Comparison of ENCODE assay signal across 12 cellular contexts in the genomic region with DNA sequence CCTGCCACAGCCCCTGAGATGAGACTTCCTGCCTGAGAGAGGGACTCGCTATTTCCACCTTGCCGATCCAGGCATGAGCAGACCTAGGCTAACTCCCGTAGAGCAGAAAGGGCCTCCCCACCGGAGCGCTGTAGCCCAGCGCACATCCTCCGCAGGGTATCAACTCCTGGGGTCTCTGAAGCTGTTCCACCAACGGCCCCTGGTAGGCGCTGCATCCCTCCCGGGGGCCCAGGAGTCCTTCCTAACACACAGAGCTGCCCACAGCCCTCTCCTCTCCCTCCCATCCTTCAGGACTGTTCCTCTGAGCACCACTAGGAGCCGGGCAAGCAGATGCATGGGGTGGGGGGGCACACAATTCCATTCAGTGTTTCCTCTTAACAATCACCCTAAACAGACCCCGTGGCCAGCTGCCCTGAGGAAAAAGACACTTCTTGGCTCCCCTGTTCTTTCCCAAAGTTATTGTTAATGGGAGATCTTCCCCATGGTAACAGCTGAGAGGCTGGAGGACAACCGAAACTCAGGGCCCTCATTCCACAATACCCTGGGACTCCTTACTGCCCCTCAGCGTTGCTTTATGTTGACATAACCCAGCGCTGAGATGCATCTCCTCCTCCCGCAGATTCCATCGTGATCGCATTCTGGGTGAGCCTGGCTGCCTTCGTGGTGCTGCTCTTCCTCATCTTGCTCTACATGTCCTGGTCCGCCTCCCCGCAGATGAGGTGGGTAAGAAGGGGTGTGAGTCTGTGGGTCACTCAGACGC. TPM values are rescaled to one million over a fixed set of nuclear protein-coding genes. Genes with fewer than 3 reads are reported as not detected.
DNase-seq lines count a peak whose midpoint lies in the region; ATAC-seq and TF ChIP-seq lines count a peak whose summit lies in the region.
"Had no signal": no experiment of that assay in that cellular context is flagged by ENCODE, and none has a peak within 500 bp of the region (broad histone marks: within the 10 kb centered on the region; RNA-seq: fewer than 3 reads in every experiment).

No MANE protein-coding gene starts in this region.

- H3K9ac ChIP-seq in BLaER1 treated with 17β-estradiol and CSF1 and Interleukin-3, amounts not matched to agents 10 nM and 100 nM = 0 out of 22 replicates have a peak overlapping the region, but pooled peaks of 1 of the 11 experiments have one; percentile 20

- no peak for ATAC-seq in HG03565 (IDR thresholded peaks at IDR 0.05; ENCODE audit: unreplicated experiment)

- peaks cover 0 to 21% (median 0%) of the 10 kb centered on the region in 11 experiments; a peak in 7 of 22 replicates for H4K20me1 ChIP-seq in BLaER1 treated with 17β-estradiol and CSF1 and Interleukin-3, amounts not matched to agents 10 nM and 100 nM

- peaks cover 0 to 26% (median 18%) of the 10 kb centered on the region in 10 experiments; a peak in 16 of 20 replicates for H3K4me1 ChIP-seq in BLaER1 treated with 17β-estradiol and CSF1 and Interleukin-3, amounts not matched to agents 10 nM and 100 nM
- H3K4me1 ChIP-seq in mesodermal cell (ENCODE audit: control insufficient read depth, insufficient read depth, low read length, poor library complexity, severe bottlenecking) (no peaks in the 10 kb centered on the region), testis (no peaks in the 10 kb centered on the region)

- H3K27ac ChIP-seq in BLaER1 treated with 17β-estradiol and CSF1 and Interleukin-3, amounts not matched to agents 10 nM and 100 nM = peak overlapping the region in 5 of 11 experiments; percentile 2 to 45 (median 31); a peak in 4 of 22 replicates
- H3K27ac ChIP-seq in mesodermal cell (ENCODE audit: low read depth, low read length, severe bottlenecking) (peak overlapping the region; percentile 30), testis (no peak overlapping the region)

- no peaks in the 10 kb centered on the region for H3K9me3 ChIP-seq in BLaER1 treated with 17β-estradiol and CSF1 and Interleukin-3, amounts not matched to agents 10 nM and 100 nM (replicated peaks in 1 of 11)
- H3K9me3 ChIP-seq in mesodermal cell (ENCODE audit: control insufficient read depth, low read length) = no peaks in the 10 kb centered on the region
- H3K9me3 ChIP-seq in testis = no peaks in the 10 kb centered on the region

- intact Hi-C loops in testis (cut with DNase I; ENCODE audit: low total_unique reads) = no loop called here

- TF ChIP-seq CTCF in NB4 (IDR thresholded peaks at IDR 0.05; ENCODE audit: low read depth, low read length) (peak; percentile 18), testis (IDR thresholded peaks at IDR 0.05) (no peak)

- no peak overlapping the region for H3K4me3 ChIP-seq in BLaER1 treated with 17β-estradiol and CSF1 and Interleukin-3, amounts not matched to agents 10 nM and 100 nM
- H3K4me3 ChIP-seq in NB4 (ENCODE audit: low read depth, low read length) (no peak overlapping the region), mesodermal cell (ENCODE audit: extremely low read depth, insufficient read depth, low read length, poor library complexity, severe bottlenecking) (no peak overlapping the region), testis (no peak overlapping the region)

- no peaks in the 10 kb centered on the region for H3K27me3 ChIP-seq in BLaER1 treated with 17β-estradiol and CSF1 and Interleukin-3, amounts not matched to agents 10 nM and 100 nM
- no peaks in the 10 kb centered on the region for H3K27me3 ChIP-seq in testis

- H3K36me3 ChIP-seq in BLaER1 treated with 17β-estradiol and CSF1 and Interleukin-3, amounts not matched to agents 10 nM and 100 nM = peaks cover 19 to 85% (median 47%) of the 10 kb centered on the region in 11 experiments; a peak in 21 of 22 replicates
- H3K36me3 ChIP-seq in mesodermal cell (ENCODE audit: control insufficient read depth, insufficient read depth, low read length) = peaks cover 9% of the 10 kb centered on the region
- no peaks in the 10 kb centered on the region for H3K36me3 ChIP-seq in testis (ENCODE audit: low read depth, missing control alignments)

- no peak for TF ChIP-seq POLR2A in NB4 (IDR thresholded peaks at IDR 0.05; ENCODE audit: extremely low read depth, insufficient read length)
- TF ChIP-seq POLR2A in testis (IDR thresholded peaks at IDR 0.05) = no peak

- 75 to 78% methylated on average over 17 of the region's 22 CpGs for WGBS in mesodermal cell (ENCODE audit: insufficient coverage in 2 of 2), 2 experiments
- 68 to 72% methylated on average over 22 of the region's 22 CpGs for WGBS in testis, 2 donors

- peak overlapping the region in 8 of 11 experiments; percentile 14 to 61 (median 42); a peak in 14 of 22 replicates for H3K4me2 ChIP-seq in BLaER1 treated with 17β-estradiol and CSF1 and Interleukin-3, amounts not matched to agents 10 nM and 100 nM

- DNase-seq in NB4 (ENCODE audit: low read depth) (peak; percentile 7), epidermal melanocyte (ENCODE audit: insufficient read length, low spot score) (peak; percentile 65), kidney glomerular epithelial cell (lab: John Stamatoyannopoulos, UW) (no peak), SHP77 (lab: John Stamatoyannopoulos, UW) (no peak), testis (no peak)
- DNase-seq: effector CD8-positive, alpha-beta T cell; NCI-H1048; SIG-M5 had no signal

RNA-seq across cellular contexts. Expression of a gene that starts 7.5 kb away (rescaled TPM):
- polyA plus RNA-seq in mesodermal cell (2013, experiment 1 of 2) = not detected
- not detected for polyA plus RNA-seq in mesodermal cell (2013, experiment 2 of 2)
- total RNA-seq in testis = 1 to 10 TPM; 1.4 to 2.2 TPM
- polyA plus RNA-seq in testis (ENCODE audit: insufficient read depth, low read depth, low replicate concordance) = 4.0 TPM
- total RNA-seq: activated CD8-positive, alpha-beta memory T cell treated with anti-CD3 and anti-CD28 coated beads for 36 hours had no signal

RNA-seq across cellular contexts. Expression of a gene that starts 27.4 kb away (rescaled TPM):
- polyA plus RNA-seq in mesodermal cell (2013, experiment 1 of 2) = 28.1 TPM
- 31.3 TPM for polyA plus RNA-seq in mesodermal cell (2013, experiment 2 of 2)
- total RNA-seq in testis = 10 to 100 TPM; 27.8 to 32.6 TPM
- 34.4 TPM for polyA plus RNA-seq in testis (ENCODE audit: insufficient read depth, low read depth, low replicate concordance)

Comparison
In these comparisons a context has a peak if more than half of its experiments do, and no peak if none do; other contexts are left out.
1. DNase-seq: peak in NB4 (single experiment) and epidermal melanocyte (single experiment); none in kidney glomerular epithelial cell (single experiment), SHP77 (0 of 2) and testis (single experiment).